ENCODE assay signal across 8 cellular contexts in the genomic region with DNA sequence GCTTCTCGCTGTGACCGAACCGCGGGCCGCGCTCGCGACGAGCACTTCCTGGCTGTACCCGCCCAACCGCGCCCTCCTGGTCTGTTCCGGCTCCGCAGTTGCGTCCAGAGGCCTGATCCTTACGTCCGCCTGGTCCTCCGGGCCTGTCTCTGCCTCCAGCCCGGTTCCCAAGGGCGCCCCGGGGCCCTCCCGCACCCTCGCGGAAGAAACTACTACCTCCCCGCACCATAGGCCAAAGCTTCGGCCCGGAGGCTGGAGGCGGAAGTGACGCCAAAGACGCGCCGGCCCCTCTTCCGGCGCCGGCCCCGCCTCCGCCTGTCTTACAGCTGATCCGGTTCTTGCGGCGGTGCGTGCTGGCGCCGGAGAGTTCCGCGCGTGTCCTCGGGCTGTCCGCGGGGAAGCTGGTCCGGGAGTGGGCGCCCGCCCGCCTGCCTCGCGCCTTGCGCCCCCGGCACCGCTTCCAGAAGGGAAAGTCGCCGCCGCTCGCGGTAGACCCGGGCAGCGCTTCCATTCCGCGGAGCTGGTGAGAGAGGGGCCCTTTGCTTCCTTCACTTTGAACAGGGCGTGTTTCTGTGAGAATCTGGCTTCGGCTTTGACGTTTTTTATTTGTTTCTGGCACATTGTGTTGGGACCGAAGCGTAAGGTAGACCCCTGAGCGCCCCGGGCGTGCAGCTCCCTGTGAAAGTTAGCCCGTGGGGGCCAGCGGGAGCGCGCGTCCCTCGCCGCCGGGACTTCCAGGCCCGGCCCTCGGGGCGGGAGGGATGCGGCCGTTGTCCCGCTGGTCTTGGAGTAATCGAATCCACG. TPM values are rescaled to one million over a fixed set of nuclear protein-coding genes. Genes with fewer than 3 reads are reported as not detected.
DNase-seq lines count a peak whose midpoint lies in the region; ATAC-seq and TF ChIP-seq lines count a peak whose summit lies in the region.

Gene ZNF778, plus strand, starts transcription at position 316 of the 804 bp plus-strand sequence. CDS start 3,425 bp downstream, outside the sequence.

- peak; percentile 69 for DNase-seq in HFFc6
- DNase-seq in NCI-H1092 (lab: John Stamatoyannopoulos, UW), result peak; percentile 64
- peak; percentile 30 for DNase-seq in T1000 (lab: John Stamatoyannopoulos, UW)
- peak; percentile 93 for DNase-seq in astrocyte of the hippocampus (ENCODE audit: low read depth, low spot score)
- DNase-seq in hypothalamus (lab: John Stamatoyannopoulos, UW), result peak; percentile 20 to 92 (median 74)
- DNase-seq in retinal pigment epithelial cell (ENCODE audit: low read depth), result peak; percentile 35

- peak within 1 kb of the TSS; percentile 90 for H3K4me3 ChIP-seq in retinal pigment epithelial cell (ENCODE audit: low read length)

- peaks cover 2% of the 10 kb centered on the region; the same call in 1 of the 2 replicates for H3K27me3 Mint-ChIP-seq in HFFc6 (ENCODE audit: insufficient read depth)

- peaks cover 30% of the 10 kb centered on the region for H3K4me1 Mint-ChIP-seq in HFFc6 (ENCODE audit: low read depth)

- peaks cover 25% of the 10 kb centered on the region for H3K36me3 Mint-ChIP-seq in HFFc6 (ENCODE audit: low read depth)

- H3K27ac Mint-ChIP-seq in HFFc6, result peak within 1 kb of the TSS; percentile 88

- no peak for TF ChIP-seq CTCF in HFFc6 (IDR thresholded peaks at IDR 0.05)
- TF ChIP-seq CTCF in retinal pigment epithelial cell (conservative IDR thresholded peaks at IDR 0.05; ENCODE audit: low read depth, low read length), result no peak

- peak; percentile 76 for TF ChIP-seq POLR2A in GM10847 (IDR thresholded peaks at IDR 0.05; ENCODE audit: extremely low read depth, insufficient read length)

- no peaks in the 10 kb centered on the region for H3K9me3 Mint-ChIP-seq in HFFc6

- peak within 1 kb of the TSS; percentile 84 for H3K4me3 Mint-ChIP-seq in HFFc6

- no peak for ATAC-seq in HG03025 (IDR thresholded peaks at IDR 0.05; ENCODE audit: low FRiP score, unreplicated experiment)

RNA-seq across cellular contexts. Expression of gene ZNF778, which starts in this region (rescaled TPM):
- total RNA-seq in HFFc6 (2021; fragmentation: NEBNext Ultra II Directional; extraction: Animal tissue kit (Norgen Biotek cat#: 25700)), result 1 to 10 TPM; 6.8 to 8.1 (median 7.5) TPM

Comparison
In these comparisons a context has a peak if more than half of its experiments do, and no peak if none do; other contexts are left out.
1. DNase-seq: peak in every context shown above with its lines; median percentile 93 in astrocyte of the hippocampus; 74 in hypothalamus; 69 in HFFc6; 64 in NCI-H1092; 35 in retinal pigment epithelial cell; 30 in T1000.